Comparison of ENCODE assay signal across 1 cellular context in the genomic region with DNA sequence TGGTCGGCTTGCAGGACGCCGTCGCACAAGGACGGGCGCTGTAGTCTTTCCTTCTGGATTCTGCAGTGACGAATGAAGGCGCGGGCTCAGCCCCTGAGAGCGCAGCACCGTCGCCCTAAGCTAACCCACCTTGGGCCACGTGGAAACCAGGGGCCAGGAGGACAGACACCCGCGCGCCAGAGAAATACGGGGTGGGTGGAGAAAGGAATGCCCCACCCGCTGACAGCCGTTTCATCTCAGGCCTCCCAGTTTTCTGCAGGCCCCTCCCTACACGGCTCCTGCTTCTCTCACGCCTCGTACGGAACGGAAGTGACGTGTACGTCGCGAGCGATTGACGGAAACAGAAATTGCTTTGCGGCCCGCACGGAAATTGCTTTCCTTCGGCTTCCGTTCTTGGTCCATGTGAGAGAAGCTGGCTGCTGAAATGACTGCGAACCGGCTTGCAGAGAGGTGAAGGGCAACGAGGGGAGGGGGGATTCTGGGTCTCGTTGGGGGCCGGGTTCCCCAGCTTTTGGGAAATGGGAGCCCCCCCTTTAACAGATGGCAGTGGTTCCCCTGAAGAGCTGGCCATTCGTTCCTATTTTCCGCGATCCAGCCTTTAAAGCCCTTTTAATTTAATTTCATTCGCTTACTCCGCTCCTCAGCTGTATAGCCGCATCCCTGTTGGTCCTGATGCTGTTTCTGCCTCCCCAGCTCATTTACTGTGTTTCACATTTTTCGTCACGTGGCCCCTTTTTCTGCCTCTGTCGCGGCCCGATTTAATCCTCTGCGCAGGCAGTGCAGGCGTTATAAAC.
TF ChIP-seq lines count a peak whose summit lies in the region.

A gene with protein sequence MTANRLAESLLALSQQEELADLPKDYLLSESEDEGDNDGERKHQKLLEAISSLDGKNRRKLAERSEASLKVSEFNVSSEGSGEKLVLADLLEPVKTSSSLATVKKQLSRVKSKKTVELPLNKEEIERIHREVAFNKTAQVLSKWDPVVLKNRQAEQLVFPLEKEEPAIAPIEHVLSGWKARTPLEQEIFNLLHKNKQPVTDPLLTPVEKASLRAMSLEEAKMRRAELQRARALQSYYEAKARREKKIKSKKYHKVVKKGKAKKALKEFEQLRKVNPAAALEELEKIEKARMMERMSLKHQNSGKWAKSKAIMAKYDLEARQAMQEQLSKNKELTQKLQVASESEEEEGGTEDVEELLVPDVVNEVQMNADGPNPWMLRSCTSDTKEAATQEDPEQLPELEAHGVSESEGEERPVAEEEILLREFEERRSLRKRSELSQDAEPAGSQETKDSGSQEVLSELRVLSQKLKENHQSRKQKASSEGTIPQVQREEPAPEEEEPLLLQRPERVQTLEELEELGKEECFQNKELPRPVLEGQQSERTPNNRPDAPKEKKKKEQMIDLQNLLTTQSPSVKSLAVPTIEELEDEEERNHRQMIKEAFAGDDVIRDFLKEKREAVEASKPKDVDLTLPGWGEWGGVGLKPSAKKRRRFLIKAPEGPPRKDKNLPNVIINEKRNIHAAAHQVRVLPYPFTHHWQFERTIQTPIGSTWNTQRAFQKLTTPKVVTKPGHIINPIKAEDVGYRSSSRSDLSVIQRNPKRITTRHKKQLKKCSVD (plus strand): TSS at position 378 of the 794 bp plus-strand sequence. CDS start 47 bp downstream, at position 425.

TF ChIP-seq in K562, 482 proteins besides CTCF, POLR2A, EP300 and RAD21 (continued from another document and continues in another):
- TF ChIP-seq ZBTB40 (IDR thresholded peaks at IDR 0.05): peak; percentile 94
- TF ChIP-seq ZBTB40 (CRISPR knock-in tag; IDR thresholded peaks at IDR 0.05): no peak
- TF ChIP-seq HDAC1 (IDR thresholded peaks at IDR 0.05): peak in 1 of 2 experiments; percentile 92; a peak in 2 of 4 replicates
- no peak for TF ChIP-seq ZKSCAN1 (IDR thresholded peaks at IDR 0.05; ENCODE audit: low read depth, low read length)
- TF ChIP-seq FIP1L1 (IDR thresholded peaks at IDR 0.05; ENCODE audit: low read depth, low read length, poor library complexity, severe bottlenecking): no peak
- TF ChIP-seq HMGN3 (IDR thresholded peaks at IDR 0.05; ENCODE audit: borderline replicate concordance, extremely low read depth, insufficient read length, low read depth, low read length): no peak
- no peak for TF ChIP-seq TAF9B (IDR thresholded peaks at IDR 0.05; ENCODE audit: partially characterized antibody)
- TF ChIP-seq TRIM24 (IDR thresholded peaks at IDR 0.05): no peak
- TF ChIP-seq, protein P1, sequence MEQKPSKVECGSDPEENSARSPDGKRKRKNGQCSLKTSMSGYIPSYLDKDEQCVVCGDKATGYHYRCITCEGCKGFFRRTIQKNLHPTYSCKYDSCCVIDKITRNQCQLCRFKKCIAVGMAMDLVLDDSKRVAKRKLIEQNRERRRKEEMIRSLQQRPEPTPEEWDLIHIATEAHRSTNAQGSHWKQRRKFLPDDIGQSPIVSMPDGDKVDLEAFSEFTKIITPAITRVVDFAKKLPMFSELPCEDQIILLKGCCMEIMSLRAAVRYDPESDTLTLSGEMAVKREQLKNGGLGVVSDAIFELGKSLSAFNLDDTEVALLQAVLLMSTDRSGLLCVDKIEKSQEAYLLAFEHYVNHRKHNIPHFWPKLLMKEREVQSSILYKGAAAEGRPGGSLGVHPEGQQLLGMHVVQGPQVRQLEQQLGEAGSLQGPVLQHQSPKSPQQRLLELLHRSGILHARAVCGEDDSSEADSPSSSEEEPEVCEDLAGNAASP (IDR thresholded peaks at IDR 0.05): no peak
- TF ChIP-seq NEUROD1 (IDR thresholded peaks at IDR 0.05; ENCODE audit: borderline replicate concordance, low read depth, low read length, partially characterized antibody): no peak
- no peak for TF ChIP-seq TSC22D4 (tag; IDR thresholded peaks at IDR 0.05)
- no peak for TF ChIP-seq CHD2 (IDR thresholded peaks at IDR 0.05; ENCODE audit: low read depth, low read length)
- TF ChIP-seq ZNF57 (CRISPR knock-in tag; IDR thresholded peaks at IDR 0.05): no peak
- TF ChIP-seq MYNN (IDR thresholded peaks at IDR 0.05): no peak
- TF ChIP-seq MYNN (CRISPR knock-in tag; IDR thresholded peaks at IDR 0.05): no peak
- TF ChIP-seq TAF15 (IDR thresholded peaks at IDR 0.05; ENCODE audit: low read depth, low read length): no peak
- TF ChIP-seq NR2C2 (CRISPR knock-in tag; IDR thresholded peaks at IDR 0.05): peak; percentile 35; the same call in 1 of the 2 replicates
- TF ChIP-seq NR2C2 (tag; IDR thresholded peaks at IDR 0.05): no peak
- no peak for TF ChIP-seq BRCA1 (IDR thresholded peaks at IDR 0.05)
- no peak for TF ChIP-seq BRCA1 (CRISPR knock-in tag; IDR thresholded peaks at IDR 0.05)
- TF ChIP-seq ZNF263 (CRISPR knock-in tag; IDR thresholded peaks at IDR 0.05; ENCODE audit: borderline replicate concordance): no peak
- TF ChIP-seq ELF1 (tag; IDR thresholded peaks at IDR 0.05): peak; percentile 68
- TF ChIP-seq BCLAF1 (IDR thresholded peaks at IDR 0.05; ENCODE audit: borderline replicate concordance in 1 of 2, control insufficient read depth in 1 of 2, low read depth in 2 of 2, low read length in 1 of 2): no peak
- no peak for TF ChIP-seq MED1 (CRISPR knock-in tag; IDR thresholded peaks at IDR 0.05; ENCODE audit: borderline replicate concordance)
- no peak for TF ChIP-seq CUX1 (CRISPR knock-in tag; IDR thresholded peaks at IDR 0.05)
- no peak for TF ChIP-seq TEAD2 (tag; IDR thresholded peaks at IDR 0.05)
- no peak for TF ChIP-seq ZZZ3 (IDR thresholded peaks at IDR 0.05)
- TF ChIP-seq KHSRP (IDR thresholded peaks at IDR 0.05): no peak
- no peak for TF ChIP-seq RBM14 (IDR thresholded peaks at IDR 0.05; ENCODE audit: borderline replicate concordance, insufficient read depth, low read depth, low read length)
- peak; percentile 59; the same call in 1 of the 2 replicates for TF ChIP-seq JUND (IDR thresholded peaks at IDR 0.05; ENCODE audit: borderline replicate concordance, low read depth, low read length)
- TF ChIP-seq JUND (tag; IDR thresholded peaks at IDR 0.05; ENCODE audit: borderline replicate concordance, low read depth, low read length): peak; percentile 50; the same call in 1 of the 3 replicates
- no peak for TF ChIP-seq ATF4 (CRISPR knock-in tag; IDR thresholded peaks at IDR 0.05)
